15 cellular contexts compared by ENCODE assay signal in the genomic region with DNA sequence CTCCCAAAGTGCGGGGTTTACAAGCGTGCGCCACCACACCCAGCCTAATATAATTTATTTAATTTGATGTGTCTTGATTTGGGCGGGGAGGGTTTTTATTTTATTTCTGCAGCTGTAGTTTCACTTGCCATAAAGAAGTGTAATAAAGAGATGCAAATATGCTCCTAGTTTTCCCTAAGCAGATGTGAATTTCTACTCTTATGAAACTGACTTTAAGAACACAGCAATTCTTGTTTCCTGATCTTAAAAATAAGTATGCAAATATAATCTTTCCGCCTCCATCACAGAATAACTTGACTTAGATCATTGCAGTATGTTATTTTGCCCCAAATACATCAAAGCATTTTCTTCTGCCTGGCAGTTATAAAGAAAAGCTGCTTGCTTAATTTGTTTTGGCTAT. TPM values are rescaled to one million over a fixed set of nuclear protein-coding genes. Genes with fewer than 3 reads are reported as not detected.
DNase-seq lines count a peak whose midpoint lies in the region; ATAC-seq and TF ChIP-seq lines count a peak whose summit lies in the region.
"Had no signal": no experiment of that assay in that cellular context is flagged by ENCODE, and none has a peak within 500 bp of the region (broad histone marks: within the 10 kb centered on the region; RNA-seq: fewer than 3 reads in every experiment).

No MANE protein-coding gene starts in this region.

- POLR2A ChIA-PET in activated B cell treated with CpG ODN at 0.5 μM for 24 hours (lab: Charles Lee): interaction anchor here (1.2 to 1.4 kb wide), 2 partner anchors 14 to 35 kb away, joined by 3 to 6 read pairs; a partner anchor contains a TSS

- H3K9me3 ChIP-seq in Karpas-422 (ENCODE audit: low read length) (no peaks in the 10 kb centered on the region), adrenal gland (replicated peaks in 1 of 3) (no peaks in the 10 kb centered on the region)
- H3K9me3 ChIP-seq: Caco-2, SK-N-SH had no signal

- TF ChIP-seq CTCF in natural killer cell (IDR thresholded peaks at IDR 0.05): no peak
- no peak for TF ChIP-seq CTCF in activated B cell treated with CpG ODN at 0.5 μM for 24 hours (IDR thresholded peaks at IDR 0.05)
- no peak for TF ChIP-seq CTCF in progenitor cell of endocrine pancreas (IDR thresholded peaks at IDR 0.05; ENCODE audit: unreplicated experiment)
- TF ChIP-seq CTCF in adrenal gland (IDR thresholded peaks at IDR 0.05): no peak

- H3K27me3 Mint-ChIP-seq in natural killer cell (ENCODE audit: low read depth in 2 of 2) (no peaks in the 10 kb centered on the region), activated B cell treated with CpG ODN at 0.5 μM for 24 hours (no peaks in the 10 kb centered on the region), progenitor cell of endocrine pancreas (no peaks in the 10 kb centered on the region)
- no peaks in the 10 kb centered on the region for H3K27me3 Mint-ChIP-seq in natural killer cell treated with Interleukin-12 subunit alpha and Interleukin-12 subunit beta and Interleukin-15 and Interleukin-18, amount 100 ng/mL, for 72 hours
- H3K27me3 Mint-ChIP-seq in stimulated activated naive B cell treated with anti-CD40 and anti-IgM and Interleukin-4, amounts not matched to agents 10 μg/mL and 1 μg/mL and 100 μg/mL, for 72 hours: no peaks in the 10 kb centered on the region

- H3K27ac ChIP-seq in Karpas-422 (ENCODE audit: low read length) (peak overlapping the region; percentile 87), adrenal gland (no peak overlapping the region)

- 83 to 95% (median 90%) methylated on average over 5 of the region's 5 CpGs for WGBS in adrenal gland, 4 donors

- DNase-seq in natural killer cell (no peak), Karpas-422 (peak; percentile 67), activated B cell treated with CpG ODN at 0.5 μM for 24 hours (no peak), progenitor cell of endocrine pancreas (ENCODE audit: low spot score, unreplicated experiment) (no peak), adrenal gland (no peak)
- DNase-seq in natural killer cell treated with Interleukin-12 subunit alpha and Interleukin-12 subunit beta and Interleukin-15 and Interleukin-18, amount 100 ng/mL, for 72 hours (ENCODE audit: low spot score): no peak
- DNase-seq in stimulated activated naive B cell treated with anti-CD40 and anti-IgM and Interleukin-4, amounts not matched to agents 10 μg/mL and 1 μg/mL and 100 μg/mL, for 72 hours: no peak
- DNase-seq: Caco-2, NCI-H1048, NCI-H146, NCI-H526 treated with DMSO at 0.1 percent for 48 hours, SK-N-SH had no signal

- H3K27ac Mint-ChIP-seq in natural killer cell: peak overlapping the region; percentile 25 to 54
- no peak overlapping the region for H3K27ac Mint-ChIP-seq in natural killer cell treated with Interleukin-12 subunit alpha and Interleukin-12 subunit beta and Interleukin-15 and Interleukin-18, amount 100 ng/mL, for 72 hours
- H3K27ac Mint-ChIP-seq in activated B cell treated with CpG ODN at 0.5 μM for 24 hours: peak overlapping the region; percentile 76
- H3K27ac Mint-ChIP-seq in stimulated activated naive B cell treated with anti-CD40 and anti-IgM and Interleukin-4, amounts not matched to agents 10 μg/mL and 1 μg/mL and 100 μg/mL, for 72 hours: peak overlapping the region; percentile 53
- H3K27ac Mint-ChIP-seq in progenitor cell of endocrine pancreas: no peak overlapping the region
- H3K27ac Mint-ChIP-seq: GM23338 had no signal

- H3K36me3 Mint-ChIP-seq in natural killer cell (no peaks in the 10 kb centered on the region), activated B cell treated with CpG ODN at 0.5 μM for 24 hours (ENCODE audit: low read depth) (peaks cover 47% of the 10 kb centered on the region), progenitor cell of endocrine pancreas (ENCODE audit: insufficient read depth) (peaks cover 9% of the 10 kb centered on the region)
- peaks cover 28% of the 10 kb centered on the region for H3K36me3 Mint-ChIP-seq in natural killer cell treated with Interleukin-12 subunit alpha and Interleukin-12 subunit beta and Interleukin-15 and Interleukin-18, amount 100 ng/mL, for 72 hours
- H3K36me3 Mint-ChIP-seq in stimulated activated naive B cell treated with anti-CD40 and anti-IgM and Interleukin-4, amounts not matched to agents 10 μg/mL and 1 μg/mL and 100 μg/mL, for 72 hours: peaks cover 35 to 47% of the 10 kb centered on the region in 2 donors

- H3K9ac ChIP-seq in Karpas-422 (ENCODE audit: low read length): peak overlapping the region; percentile 46
- H3K9ac ChIP-seq: SK-N-SH had no signal

- intact Hi-C loops in natural killer cell (cut with micrococcal nuclease) (no loop called here), activated B cell treated with CpG ODN at 0.5 μM for 24 hours (cut with micrococcal nuclease) (loop anchor here (10.0 kb wide), 1 partner anchor 441 kb away; a partner anchor contains a TSS), adrenal gland (cut with DNase I) (no loop called here)

- H3K4me1 Mint-ChIP-seq in natural killer cell (peaks cover 79 to 94% of the 10 kb centered on the region in 2 donors), activated B cell treated with CpG ODN at 0.5 μM for 24 hours (peaks cover 91% of the 10 kb centered on the region), progenitor cell of endocrine pancreas (ENCODE audit: low read depth) (peaks cover 19% of the 10 kb centered on the region)
- H3K4me1 Mint-ChIP-seq in natural killer cell treated with Interleukin-12 subunit alpha and Interleukin-12 subunit beta and Interleukin-15 and Interleukin-18, amount 100 ng/mL, for 72 hours (ENCODE audit: low read depth in 2 of 2): peaks cover 60 to 80% of the 10 kb centered on the region in 2 donors
- H3K4me1 Mint-ChIP-seq in stimulated activated naive B cell treated with anti-CD40 and anti-IgM and Interleukin-4, amounts not matched to agents 10 μg/mL and 1 μg/mL and 100 μg/mL, for 72 hours: peaks cover 47 to 83% of the 10 kb centered on the region in 2 donors

- CTCF ChIA-PET in activated B cell treated with CpG ODN at 0.5 μM for 24 hours (lab: Charles Lee): interaction anchor here (0.9 kb wide), 1 partner anchor 24 kb away, joined by 3 read pairs; no protein-coding TSS in a partner anchor

- H3K9me2 ChIP-seq in Karpas-422 (replicated peaks; ENCODE audit: insufficient read depth, low read length): no peaks in the 10 kb centered on the region
- H3K9me2 ChIP-seq: SK-N-SH had no signal

- H4K20me1 ChIP-seq in Karpas-422 (ENCODE audit: insufficient read depth, low read depth, low read length): no peaks in the 10 kb centered on the region

- peak overlapping the region; percentile 86 for H3K4me2 ChIP-seq in Karpas-422 (ENCODE audit: low read depth, low read length, poor library complexity, severe bottlenecking)
- H3K4me2 ChIP-seq: GM23338, SK-N-SH had no signal

- ATAC-seq in natural killer cell (no peak), activated B cell treated with CpG ODN at 0.5 μM for 24 hours (ENCODE audit: low read depth) (no peak), GM19324 (IDR thresholded peaks at IDR 0.05; ENCODE audit: low FRiP score, unreplicated experiment) (no peak)
- no peak for ATAC-seq in natural killer cell treated with Interleukin-12 subunit alpha and Interleukin-12 subunit beta and Interleukin-15 and Interleukin-18, amount 100 ng/mL, for 72 hours
- ATAC-seq in stimulated activated naive B cell treated with anti-CD40 and anti-IgM and Interleukin-4, amounts not matched to agents 10 μg/mL and 1 μg/mL and 100 μg/mL, for 72 hours (replicated peaks): no peak
- ATAC-seq: GM23338, Right ventricle myocardium inferior had no signal

- no peak for TF ChIP-seq POLR2A in adrenal gland (IDR thresholded peaks at IDR 0.05)

- H3K4me3 ChIP-seq in Karpas-422 (ENCODE audit: low read length): peak overlapping the region; percentile 22
- H3K4me3 ChIP-seq in adrenal gland: no peak overlapping the region
- H3K4me3 ChIP-seq: GM23338 had no signal

- H3K9me3 Mint-ChIP-seq in natural killer cell: no peaks in the 10 kb centered on the region
- H3K9me3 Mint-ChIP-seq in natural killer cell treated with Interleukin-12 subunit alpha and Interleukin-12 subunit beta and Interleukin-15 and Interleukin-18, amount 100 ng/mL, for 72 hours: no peaks in the 10 kb centered on the region
- no peaks in the 10 kb centered on the region for H3K9me3 Mint-ChIP-seq in activated B cell treated with CpG ODN at 0.5 μM for 24 hours
- H3K9me3 Mint-ChIP-seq in stimulated activated naive B cell treated with anti-CD40 and anti-IgM and Interleukin-4, amounts not matched to agents 10 μg/mL and 1 μg/mL and 100 μg/mL, for 72 hours: no peaks in the 10 kb centered on the region
- no peaks in the 10 kb centered on the region for H3K9me3 Mint-ChIP-seq in progenitor cell of endocrine pancreas (ENCODE audit: low read depth)
- H3K9me3 Mint-ChIP-seq: GM23338 had no signal

- H3K4me1 ChIP-seq in Karpas-422 (ENCODE audit: low read length) (peaks cover 79% of the 10 kb centered on the region), adrenal gland (replicated peaks in 1 of 2) (peaks cover 3 to 73% of the 10 kb centered on the region in 2 donors)

- H3K36me3 ChIP-seq in Karpas-422 (ENCODE audit: insufficient read depth, low read length): peaks cover 13% of the 10 kb centered on the region
- no peaks in the 10 kb centered on the region for H3K36me3 ChIP-seq in adrenal gland (replicated peaks in 1 of 2)

- H3K4me3 Mint-ChIP-seq in natural killer cell: no peak overlapping the region
- no peak overlapping the region for H3K4me3 Mint-ChIP-seq in natural killer cell treated with Interleukin-12 subunit alpha and Interleukin-12 subunit beta and Interleukin-15 and Interleukin-18, amount 100 ng/mL, for 72 hours
- peak overlapping the region; percentile 64 for H3K4me3 Mint-ChIP-seq in activated B cell treated with CpG ODN at 0.5 μM for 24 hours
- peak overlapping the region in 1 of 2 donors; percentile 39 for H3K4me3 Mint-ChIP-seq in stimulated activated naive B cell treated with anti-CD40 and anti-IgM and Interleukin-4, amounts not matched to agents 10 μg/mL and 1 μg/mL and 100 μg/mL, for 72 hours
- no peak overlapping the region for H3K4me3 Mint-ChIP-seq in progenitor cell of endocrine pancreas (ENCODE audit: low read depth)
- H3K4me3 Mint-ChIP-seq: GM23338 had no signal

- no peaks in the 10 kb centered on the region for H3K27me3 ChIP-seq in Karpas-422 (ENCODE audit: low read length)
- no peaks in the 10 kb centered on the region for H3K27me3 ChIP-seq in adrenal gland

- no peak overlapping the region for H2AFZ ChIP-seq in Karpas-422 (ENCODE audit: low read length)
- H2AFZ ChIP-seq: GM23338 had no signal

- H3K79me2 ChIP-seq in Karpas-422 (ENCODE audit: low read length): peaks cover 98% of the 10 kb centered on the region

RNA-seq across cellular contexts. Expression of a gene that starts 4.4 kb away (rescaled TPM):
- total RNA-seq in natural killer cell (100 to 1,000 TPM in 2 of 3 donors, 10 to 100 TPM in 1; 76.9 to 117 (median 106) TPM), activated B cell treated with CpG ODN at 0.5 μM for 24 hours (129 and 138 TPM in 2 replicates), progenitor cell of endocrine pancreas (179 and 194 TPM in 2 replicates), adrenal gland (100 to 1,000 TPM in 4 of 8 donors, 10 to 100 TPM in 4; 38.6 to 287 (median 130) TPM)
- 100 to 1,000 TPM; 110 to 168 TPM for total RNA-seq in natural killer cell treated with Interleukin-12 subunit alpha and Interleukin-12 subunit beta and Interleukin-15 and Interleukin-18, amount 100 ng/mL, for 72 hours
- 33.2 and 91.5 TPM in 2 replicates for total RNA-seq in Karpas-422 (2014; rRNA removed; shearing (Covaris generic); ENCODE audit: low replicate concordance)
- polyA plus RNA-seq in adrenal gland: 100 to 1,000 TPM in 2 of 3 donors, 10 to 100 TPM in 1; 64.5 to 259 (median 149) TPM

RNA-seq across cellular contexts. Expression of a gene that starts 4.6 kb away (rescaled TPM):
- total RNA-seq in natural killer cell (10 to 100 TPM; 12.7 to 14.3 (median 14.3) TPM), activated B cell treated with CpG ODN at 0.5 μM for 24 hours (40.0 and 50.5 TPM in 2 replicates), progenitor cell of endocrine pancreas (10.8 and 12.2 TPM in 2 replicates), adrenal gland (10 to 100 TPM; 10.4 to 50.2 (median 14.0) TPM)
- 10 to 100 TPM; 12.2 to 31.2 TPM for total RNA-seq in natural killer cell treated with Interleukin-12 subunit alpha and Interleukin-12 subunit beta and Interleukin-15 and Interleukin-18, amount 100 ng/mL, for 72 hours
- 29.7 and 56.3 TPM in 2 replicates for total RNA-seq in Karpas-422 (2014; rRNA removed; shearing (Covaris generic); ENCODE audit: low replicate concordance)
- polyA plus RNA-seq in adrenal gland: 1 to 10 TPM; 3.1 to 7.2 (median 6.3) TPM

RNA-seq across cellular contexts. Expression of a gene that starts 35.3 kb away (rescaled TPM):
- total RNA-seq in natural killer cell (10 to 100 TPM; 16.9 to 24.3 (median 17.5) TPM), activated B cell treated with CpG ODN at 0.5 μM for 24 hours (13.2 and 16.5 TPM in 2 replicates), progenitor cell of endocrine pancreas (11.2 and 12.6 TPM in 2 replicates), adrenal gland (10 to 100 TPM; 17.7 to 34.9 (median 23.6) TPM)
- total RNA-seq in natural killer cell treated with Interleukin-12 subunit alpha and Interleukin-12 subunit beta and Interleukin-15 and Interleukin-18, amount 100 ng/mL, for 72 hours: 10 to 100 TPM; 17.8 to 35.0 TPM
- 103 and 133 TPM in 2 replicates for total RNA-seq in Karpas-422 (2014; rRNA removed; shearing (Covaris generic); ENCODE audit: low replicate concordance)
- polyA plus RNA-seq in adrenal gland: 10 to 100 TPM in 2 of 3 donors, 1 to 10 TPM in 1; 8.3 to 18.2 (median 12.6) TPM

Comparison
In these comparisons a context has a peak if more than half of its experiments do, and no peak if none do; other contexts are left out.
1. H3K27ac Mint-ChIP-seq: peak in natural killer cell (2 of 2), activated B cell treated with CpG ODN at 0.5 μM for 24 hours (single experiment) and stimulated activated naive B cell treated with anti-CD40 and anti-IgM and Interleukin-4, amounts not matched to agents 10 μg/mL and 1 μg/mL and 100 μg/mL, for 72 hours (single experiment); none in natural killer cell treated with Interleukin-12 subunit alpha and Interleukin-12 subunit beta and Interleukin-15 and Interleukin-18, amount 100 ng/mL, for 72 hours (0 of 2) and progenitor cell of endocrine pancreas (single experiment).